In the genomic region with DNA sequence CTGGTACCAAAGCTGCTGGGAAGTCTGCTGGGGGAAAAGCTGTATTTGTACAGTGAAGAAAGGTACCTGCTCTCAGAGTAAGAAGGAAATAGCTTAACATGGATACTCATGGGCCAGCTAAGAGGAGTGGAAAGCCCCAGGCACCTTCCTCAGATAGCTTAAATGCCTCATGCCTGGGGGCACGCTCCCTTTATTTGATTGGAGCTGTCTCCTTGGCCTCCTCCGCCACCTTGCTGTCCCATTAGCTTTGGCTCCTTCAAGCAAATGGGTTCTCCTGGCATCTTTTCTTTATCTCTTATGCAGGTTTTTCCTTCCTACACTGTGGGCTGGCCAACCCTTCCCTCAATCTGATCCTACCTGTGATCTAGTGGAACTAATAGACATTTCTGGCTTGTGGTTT, we compare ENCODE assay signal across 27 cellular contexts.
"Had no signal": no experiment of that assay in that cellular context is flagged by ENCODE, and none has a peak within 500 bp of the region (broad histone marks: within the 10 kb centered on the region; RNA-seq: fewer than 3 reads in every experiment).

No MANE protein-coding gene starts in this region.

- H3K27me3 ChIP-seq: left lung, neural progenitor cell, sigmoid colon, suprapubic skin, tibial artery, uterus had no signal

- H2AFZ ChIP-seq: parathyroid adenoma had no signal

- H3K9ac ChIP-seq: neural progenitor cell, parathyroid adenoma had no signal

- H3K27ac Mint-ChIP-seq: mesothelial cell of epicardium; naive B cell; natural killer cell; nephron progenitor cell; neural progenitor cell; stimulated activated effector memory CD8-positive, alpha-beta T cell treated with anti-CD3 and anti-CD28 coated beads, Interleukin-12 subunit alpha, Interleukin-12 subunit beta, amount 100 ng/mL, for 72 hours; stimulated activated naive CD8-positive, alpha-beta T cell treated with anti-CD3 and anti-CD28 coated beads, Interleukin-15, Interleukin-2, amounts not matched to agents 100 ng/mL and 50 ng/mL, for 24 hours; type B pancreatic cell had no signal

- H3K4me1 ChIP-seq: left lung, lower lobe of right lung, neural progenitor cell, parathyroid adenoma, psoas muscle, sigmoid colon, spleen, suprapubic skin, tibial artery, uterus had no signal

- H3K27me3 Mint-ChIP-seq: stimulated activated naive CD8-positive, alpha-beta T cell treated with anti-CD3 and anti-CD28 coated beads, Interleukin-15, Interleukin-2, amounts not matched to agents 100 ng/mL and 50 ng/mL, for 24 hours; type B pancreatic cell had no signal

- DNase-seq: kidney; left colon; lower lobe of right lung; mammary epithelial cell; mesenchymal stem cell; naive B cell; natural killer cell; nephron progenitor cell; occipital lobe; psoas muscle; sigmoid colon; small intestine; stimulated activated CD4-positive, alpha-beta T cell treated with anti-CD3 and anti-CD28 coated beads, Interleukin-4, amount 100 ng/mL, for 24 hours; stimulated activated naive CD4-positive, alpha-beta T cell; tibial artery; uterus had no signal

- H3K27ac ChIP-seq: left lung, lower lobe of right lung, neural progenitor cell, neutrophil, parathyroid adenoma, psoas muscle, sigmoid colon, spleen, suprapubic skin, thoracic aorta, tibial artery, uterus had no signal

- H3K4me1 Mint-ChIP-seq: mesothelial cell of epicardium; naive B cell; natural killer cell; neural progenitor cell; stimulated activated effector memory CD8-positive, alpha-beta T cell treated with anti-CD3 and anti-CD28 coated beads, Interleukin-12 subunit alpha, Interleukin-12 subunit beta, amount 100 ng/mL, for 72 hours had no signal

- H3K79me2 ChIP-seq: parathyroid adenoma had no signal

- H3K4me3 Mint-ChIP-seq: mesothelial cell of epicardium; naive B cell; natural killer cell; nephron progenitor cell; neural progenitor cell; stimulated activated effector memory CD8-positive, alpha-beta T cell treated with anti-CD3 and anti-CD28 coated beads, Interleukin-12 subunit alpha, Interleukin-12 subunit beta, amount 100 ng/mL, for 72 hours; stimulated activated naive CD8-positive, alpha-beta T cell treated with anti-CD3 and anti-CD28 coated beads, Interleukin-15, Interleukin-2, amounts not matched to agents 100 ng/mL and 50 ng/mL, for 24 hours; type B pancreatic cell had no signal

- H3K36me3 Mint-ChIP-seq: mesothelial cell of epicardium; naive B cell; natural killer cell; stimulated activated effector memory CD8-positive, alpha-beta T cell treated with anti-CD3 and anti-CD28 coated beads, Interleukin-12 subunit alpha, Interleukin-12 subunit beta, amount 100 ng/mL, for 72 hours; type B pancreatic cell had no signal

- H3K4me2 ChIP-seq: neural progenitor cell had no signal

- H3K36me3 ChIP-seq: left lung, lower lobe of right lung, neural progenitor cell, neutrophil, sigmoid colon, spleen, suprapubic skin, thoracic aorta, tibial artery, uterus had no signal

- H3K9me3 ChIP-seq: left lung, lower lobe of right lung, neutrophil, psoas muscle, sigmoid colon, spleen, suprapubic skin, thoracic aorta, tibial artery, uterus had no signal

- ATAC-seq: left colon; left lung; natural killer cell; psoas muscle; stimulated activated effector memory CD8-positive, alpha-beta T cell treated with anti-CD3 and anti-CD28 coated beads, Interleukin-12 subunit alpha, Interleukin-12 subunit beta, amount 100 ng/mL, for 72 hours had no signal

- H3K9me3 Mint-ChIP-seq: stimulated activated effector memory CD8-positive, alpha-beta T cell treated with anti-CD3 and anti-CD28 coated beads, Interleukin-12 subunit alpha, Interleukin-12 subunit beta, amount 100 ng/mL, for 72 hours; stimulated activated naive CD8-positive, alpha-beta T cell treated with anti-CD3 and anti-CD28 coated beads, Interleukin-15, Interleukin-2, amounts not matched to agents 100 ng/mL and 50 ng/mL, for 24 hours; type B pancreatic cell had no signal

- H3K4me3 ChIP-seq: left lung, lower lobe of right lung, neural progenitor cell, psoas muscle, sigmoid colon, spleen, suprapubic skin, thoracic aorta, tibial artery, uterus had no signal
